8 cellular contexts compared by ENCODE assay signal in genomic region chr7:123532788-123533552, GRCh38. TPM values are rescaled to one million over a fixed set of nuclear protein-coding genes. Genes with fewer than 3 reads are reported as not detected.
DNase-seq lines count a peak whose midpoint lies in the region; ATAC-seq and TF ChIP-seq lines count a peak whose summit lies in the region.
"Not testable (repeated sequence)": the region's sequence is repeated elsewhere in the genome, so short reads cannot be mapped to it uniquely, and the experiment has no call there.

No MANE protein-coding gene starts in this region.

- in situ Hi-C loops in Caki2 (cut with HindIII; ENCODE audit: low pct_unique_long_range_greater_than_20kb, low sequenced_read_pairs) = not testable (repeated sequence)

- 4 to 7% (median 5%) methylated on average over 10 to 23 of the region's 33 CpGs for WGBS in adrenal gland, 4 donors
- WGBS in gastroesophageal sphincter (ENCODE audit: low coverage in 1 of 2), 2 donors = 0 to 11% methylated on average over 4 to 9 of the region's 33 CpGs

- not testable (repeated sequence) for H3K36me3 ChIP-seq in HUES6 (ENCODE audit: control insufficient read depth, insufficient read depth, low read length); adrenal gland (replicated peaks in 1 of 2); gastroesophageal sphincter

- H3K9me3 ChIP-seq in HUES6 (ENCODE audit: control insufficient read depth, insufficient read depth, low read depth, low read length); adrenal gland (replicated peaks in 1 of 3); gastroesophageal sphincter: not testable (repeated sequence)

- H3K27ac ChIP-seq in HUES6 (ENCODE audit: low read depth, low read length) = not testable (repeated sequence)
- H3K27ac ChIP-seq in adrenal gland = peak overlapping the region in 2 of 5 donors; percentile 14 to 32
- peak overlapping the region in 3 of 4 donors; percentile 56 to 94 (median 74) for H3K27ac ChIP-seq in gastroesophageal sphincter

- TF ChIP-seq CTCF in adrenal gland (IDR thresholded peaks at IDR 0.05); gastroesophageal sphincter (IDR thresholded peaks at IDR 0.05): not testable (repeated sequence)

- ATAC-seq in GM21526 (IDR thresholded peaks at IDR 0.05; ENCODE audit: low FRiP score, unreplicated experiment) = peak; percentile 23
- ATAC-seq in gastroesophageal sphincter = not testable (repeated sequence)

- H3K9ac ChIP-seq in HUES6 (ENCODE audit: low read length) = peak overlapping the region; percentile 26

- peak overlapping the region; percentile 64 for H3K4me3 ChIP-seq in HUES6 (ENCODE audit: low read depth, low read length)
- H3K4me3 ChIP-seq in adrenal gland = peak overlapping the region in 2 of 4 donors; percentile 28 to 57
- peak overlapping the region; percentile 49 to 52 for H3K4me3 ChIP-seq in gastroesophageal sphincter

- DNase-seq in Caki2 (ENCODE audit: low read depth) (peak; percentile 21), UCSD-AML1 (lab: John Stamatoyannopoulos, UW; ENCODE audit: unreplicated experiment) (peak; percentile 38), adrenal gland (peak; percentile 38 to 72 (median 46)), myocyte (ENCODE audit: low read depth) (peak; percentile 17)
- peak; percentile 1 to 46 (median 18) for DNase-seq in stimulated activated naive CD4-positive, alpha-beta T cell (lab: John Stamatoyannopoulos, UW)

- TF ChIP-seq EP300 in gastroesophageal sphincter (IDR thresholded peaks at IDR 0.05) = not testable (repeated sequence)

- TF ChIP-seq POLR2A in adrenal gland (IDR thresholded peaks at IDR 0.05); gastroesophageal sphincter (IDR thresholded peaks at IDR 0.05): not testable (repeated sequence)

- not testable (repeated sequence) for H3K4me1 ChIP-seq in HUES6 (ENCODE audit: control insufficient read depth, insufficient read depth, low read length)
- H3K4me1 ChIP-seq in adrenal gland (replicated peaks in 1 of 2) (peaks cover 4 to 16% of the 10 kb centered on the region in 2 donors), gastroesophageal sphincter (peaks cover 0 to 27% (median 0%) of the 10 kb centered on the region in 3 donors)

- intact Hi-C loops in adrenal gland (cut with DNase I) = not testable (repeated sequence)

- peaks cover 18% of the 10 kb centered on the region for H3K27me3 ChIP-seq in HUES6 (ENCODE audit: control insufficient read depth, insufficient read depth, low read length)
- not testable (repeated sequence) for H3K27me3 ChIP-seq in adrenal gland, gastroesophageal sphincter

RNA-seq across cellular contexts. Expression of gene IQUB, which starts 1.4 kb away (rescaled TPM):
- 0.10 TPM in 1 of 2 replicates, not detected in the other for total RNA-seq in Caki2 (2014; rRNA removed; shearing (Covaris generic); ENCODE audit: low replicate concordance)
- total RNA-seq in adrenal gland (1 to 10 TPM in 7 of 8 donors, under 1 TPM in 1; 0.86 to 3.9 (median 1.6) TPM), gastroesophageal sphincter (10 to 100 TPM in 1 of 4 donors, 1 to 10 TPM in 2, under 1 TPM in 1; 0.94 to 18.5 (median 7.2) TPM), myocyte (0.99 and 1.1 TPM in 2 replicates)
- under 1 TPM; 0.54 to 0.99 (median 0.64) TPM for polyA plus RNA-seq in adrenal gland
- polyA plus RNA-seq in myocyte (2012) = 0.38 TPM

RNA-seq across cellular contexts. Expression of gene NDUFA5, which starts 24.6 kb away (rescaled TPM):
- 44.3 and 47.3 TPM in 2 replicates for total RNA-seq in Caki2 (2014; rRNA removed; shearing (Covaris generic); ENCODE audit: low replicate concordance)
- total RNA-seq in adrenal gland (100 to 1,000 TPM in 5 of 8 donors, 10 to 100 TPM in 3; 39.4 to 164 (median 105) TPM), gastroesophageal sphincter (100 to 1,000 TPM in 2 of 4 donors, 10 to 100 TPM in 2; 65.4 to 172 (median 115) TPM), myocyte (104 and 105 TPM in 2 replicates)
- 100 to 1,000 TPM; 217 to 289 (median 271) TPM for polyA plus RNA-seq in adrenal gland
- polyA plus RNA-seq in myocyte (2012) = 41.8 TPM
